ENCODE assay signal across 1 cellular context in the genomic region with DNA sequence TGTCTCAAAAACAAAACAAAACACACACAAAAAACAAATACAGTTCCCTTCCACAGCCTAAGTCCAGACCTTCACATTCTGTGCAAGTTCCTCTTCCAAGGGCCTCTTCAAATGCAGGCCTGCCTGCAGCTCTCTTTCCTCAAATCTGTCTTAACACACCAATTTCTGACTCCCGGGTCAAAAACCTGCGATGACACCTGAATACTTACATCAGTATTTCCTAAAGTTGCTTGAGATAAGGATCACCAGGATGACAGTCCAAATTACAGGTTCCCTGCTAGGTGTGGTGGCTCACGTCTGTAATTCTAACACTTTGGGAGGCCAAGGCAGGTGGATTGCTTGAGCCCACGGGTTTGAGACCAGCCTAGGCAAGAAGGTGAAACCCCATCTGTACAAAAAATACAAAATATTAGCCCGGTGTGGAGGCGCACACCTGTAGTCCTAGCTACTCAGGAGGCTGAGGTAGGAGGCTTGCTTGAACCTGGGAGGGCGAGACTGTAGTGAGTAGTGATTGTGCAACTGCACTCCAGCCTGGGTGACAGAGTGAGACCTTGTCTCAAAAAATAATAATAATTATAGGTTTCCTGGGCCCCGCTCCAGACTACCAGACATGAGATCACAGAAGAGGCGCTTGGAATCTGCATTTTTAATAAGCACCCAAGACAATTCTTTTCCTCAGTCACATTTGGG.
TF ChIP-seq lines count a peak whose summit lies in the region.

No MANE protein-coding gene starts in this region.

TF ChIP-seq in A549, 52 proteins besides CTCF, POLR2A, EP300 and RAD21:
- TF ChIP-seq, protein P1, sequence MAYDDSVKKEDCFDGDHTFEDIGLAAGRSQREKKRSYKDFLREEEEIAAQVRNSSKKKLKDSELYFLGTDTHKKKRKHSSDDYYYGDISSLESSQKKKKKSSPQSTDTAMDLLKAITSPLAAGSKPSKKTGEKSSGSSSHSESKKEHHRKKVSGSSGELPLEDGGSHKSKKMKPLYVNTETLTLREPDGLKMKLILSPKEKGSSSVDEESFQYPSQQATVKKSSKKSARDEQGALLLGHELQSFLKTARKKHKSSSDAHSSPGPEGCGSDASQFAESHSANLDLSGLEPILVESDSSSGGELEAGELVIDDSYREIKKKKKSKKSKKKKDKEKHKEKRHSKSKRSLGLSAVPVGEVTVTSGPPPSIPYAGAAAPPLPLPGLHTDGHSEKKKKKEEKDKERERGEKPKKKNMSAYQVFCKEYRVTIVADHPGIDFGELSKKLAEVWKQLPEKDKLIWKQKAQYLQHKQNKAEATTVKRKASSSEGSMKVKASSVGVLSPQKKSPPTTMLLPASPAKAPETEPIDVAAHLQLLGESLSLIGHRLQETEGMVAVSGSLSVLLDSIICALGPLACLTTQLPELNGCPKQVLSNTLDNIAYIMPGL (CRISPR knock-in tag; IDR thresholded peaks at IDR 0.05; ENCODE audit: borderline replicate concordance) = no peak
- TF ChIP-seq CBX2 (IDR thresholded peaks at IDR 0.05; ENCODE audit: borderline replicate concordance, low read depth) (no peak), NPAS2 (CRISPR knock-in tag; IDR thresholded peaks at IDR 0.05; ENCODE audit: borderline replicate concordance) (no peak), TFCP2L1 (CRISPR knock-in tag; IDR thresholded peaks at IDR 0.05) (no peak), NFE2L2 (conservative IDR thresholded peaks at IDR 0.05; ENCODE audit: low read length) (no peak), ZSCAN20 (CRISPR knock-in tag; IDR thresholded peaks at IDR 0.05) (no peak)
